Comparison of ENCODE assay signal across 1 cellular context in the genomic region with DNA sequence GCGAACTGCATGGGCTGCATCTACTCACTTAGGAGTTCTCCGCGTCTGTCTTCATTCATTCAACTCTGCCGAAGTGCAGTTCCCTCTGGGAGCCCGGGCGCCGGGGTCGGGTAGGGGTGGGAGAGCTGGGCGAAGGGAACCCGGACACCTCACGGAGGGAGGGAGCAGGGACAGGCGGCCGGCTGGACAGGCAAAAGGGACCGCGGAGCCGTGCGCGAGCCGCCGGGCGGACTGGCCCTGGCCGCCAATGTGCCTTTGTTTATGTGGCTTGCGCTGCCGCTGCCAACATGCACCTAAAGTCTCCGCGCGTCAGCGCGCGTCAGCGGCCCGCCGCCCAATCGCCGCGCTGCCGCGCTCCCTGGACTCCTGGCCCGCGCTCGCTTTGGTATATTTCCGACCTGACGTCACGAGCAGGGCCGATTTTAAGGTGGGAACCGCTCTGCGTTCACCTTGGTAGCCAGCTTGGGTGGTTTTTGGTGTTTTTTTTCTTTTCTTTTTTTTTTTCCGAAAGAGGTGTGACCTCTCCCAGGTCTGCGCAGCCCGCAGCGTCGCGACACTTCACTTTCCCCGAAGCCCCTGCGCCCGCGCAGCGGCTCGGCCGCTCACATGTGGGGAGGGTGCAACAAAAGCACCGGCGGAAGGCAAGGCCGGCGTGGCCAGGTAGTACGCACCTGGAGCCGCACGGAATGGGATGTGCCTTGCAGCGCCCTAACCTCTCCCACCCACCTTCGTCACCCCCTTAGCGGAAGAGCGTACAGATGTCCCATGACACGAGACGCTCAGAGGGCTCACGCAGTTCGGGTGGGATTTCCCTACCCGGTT.
TF ChIP-seq lines count a peak whose summit lies in the region.

TSS of gene NR4A2 (minus strand) at position 270 of the 822 bp plus-strand sequence. CDS start 2,535 bp downstream, outside the sequence.

TF ChIP-seq in K562, 482 proteins besides CTCF, POLR2A, EP300 and RAD21 (continued from another document and continues in another):
- peak; percentile 56; the same call in 1 of the 2 replicates for TF ChIP-seq ZBTB33 (CRISPR knock-in tag; IDR thresholded peaks at IDR 0.05)
- 0 out of 2 replicates have a peak, but pooled peaks have one; percentile 5 for TF ChIP-seq TCF7 (IDR thresholded peaks at IDR 0.05; ENCODE audit: borderline replicate concordance)
- TF ChIP-seq JUND (IDR thresholded peaks at IDR 0.05; ENCODE audit: borderline replicate concordance, low read depth, low read length), result peak; percentile 49; the same call in 1 of the 2 replicates
- TF ChIP-seq JUND (tag; IDR thresholded peaks at IDR 0.05; ENCODE audit: borderline replicate concordance, low read depth, low read length), result peak; percentile 53; the same call in 1 of the 3 replicates
- no peak for TF ChIP-seq XRCC5 (IDR thresholded peaks at IDR 0.05; ENCODE audit: low read depth, low read length)
- TF ChIP-seq ZNF644 (tag; IDR thresholded peaks at IDR 0.05; ENCODE audit: low read depth), result 0 out of 2 replicates have a peak, but pooled peaks have one; percentile 61
- no peak for TF ChIP-seq ARHGAP35 (IDR thresholded peaks at IDR 0.05; ENCODE audit: partially characterized antibody)
- TF ChIP-seq FUS (optimal IDR thresholded peaks at IDR 0.05; ENCODE audit: low read depth, low read length), result peak; percentile 60
- peak; percentile 96 to 97 for TF ChIP-seq FOXK2 (conservative IDR thresholded peaks at IDR 0.05 in 1 of 2, IDR thresholded peaks at IDR 0.05 in 1 of 2; ENCODE audit: low read depth in 2 of 2)
- peak; percentile 49; the same call in 1 of the 2 replicates for TF ChIP-seq ZBTB1 (CRISPR knock-in tag; IDR thresholded peaks at IDR 0.05; ENCODE audit: borderline replicate concordance, low read depth)
- TF ChIP-seq MLX (CRISPR knock-in tag; conservative IDR thresholded peaks at IDR 0.05), result 0 out of 4 replicates have a peak, but pooled peaks of 1 of the 2 experiments have one; percentile 54
- peak; percentile 95 for TF ChIP-seq CREM (IDR thresholded peaks at IDR 0.05; ENCODE audit: low read depth)
- peak; percentile 5; the same call in 1 of the 2 replicates for TF ChIP-seq ZNF263 (CRISPR knock-in tag; IDR thresholded peaks at IDR 0.05; ENCODE audit: borderline replicate concordance)
- TF ChIP-seq, protein P1, sequence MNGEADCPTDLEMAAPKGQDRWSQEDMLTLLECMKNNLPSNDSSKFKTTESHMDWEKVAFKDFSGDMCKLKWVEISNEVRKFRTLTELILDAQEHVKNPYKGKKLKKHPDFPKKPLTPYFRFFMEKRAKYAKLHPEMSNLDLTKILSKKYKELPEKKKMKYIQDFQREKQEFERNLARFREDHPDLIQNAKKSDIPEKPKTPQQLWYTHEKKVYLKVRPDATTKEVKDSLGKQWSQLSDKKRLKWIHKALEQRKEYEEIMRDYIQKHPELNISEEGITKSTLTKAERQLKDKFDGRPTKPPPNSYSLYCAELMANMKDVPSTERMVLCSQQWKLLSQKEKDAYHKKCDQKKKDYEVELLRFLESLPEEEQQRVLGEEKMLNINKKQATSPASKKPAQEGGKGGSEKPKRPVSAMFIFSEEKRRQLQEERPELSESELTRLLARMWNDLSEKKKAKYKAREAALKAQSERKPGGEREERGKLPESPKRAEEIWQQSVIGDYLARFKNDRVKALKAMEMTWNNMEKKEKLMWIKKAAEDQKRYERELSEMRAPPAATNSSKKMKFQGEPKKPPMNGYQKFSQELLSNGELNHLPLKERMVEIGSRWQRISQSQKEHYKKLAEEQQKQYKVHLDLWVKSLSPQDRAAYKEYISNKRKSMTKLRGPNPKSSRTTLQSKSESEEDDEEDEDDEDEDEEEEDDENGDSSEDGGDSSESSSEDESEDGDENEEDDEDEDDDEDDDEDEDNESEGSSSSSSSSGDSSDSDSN (IDR thresholded peaks at IDR 0.05; ENCODE audit: borderline replicate concordance in 1 of 2, low read depth in 2 of 2, low read length in 2 of 2), result peak in 1 of 2 experiments; percentile 33; a peak in 1 of 4 replicates
- no peak for TF ChIP-seq CLOCK (CRISPR knock-in tag; IDR thresholded peaks at IDR 0.05; ENCODE audit: borderline replicate concordance)
- TF ChIP-seq, protein P2, sequence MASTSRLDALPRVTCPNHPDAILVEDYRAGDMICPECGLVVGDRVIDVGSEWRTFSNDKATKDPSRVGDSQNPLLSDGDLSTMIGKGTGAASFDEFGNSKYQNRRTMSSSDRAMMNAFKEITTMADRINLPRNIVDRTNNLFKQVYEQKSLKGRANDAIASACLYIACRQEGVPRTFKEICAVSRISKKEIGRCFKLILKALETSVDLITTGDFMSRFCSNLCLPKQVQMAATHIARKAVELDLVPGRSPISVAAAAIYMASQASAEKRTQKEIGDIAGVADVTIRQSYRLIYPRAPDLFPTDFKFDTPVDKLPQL (IDR thresholded peaks at IDR 0.05; ENCODE audit: extremely low read depth, insufficient read length), result peak; percentile 10
- no peak for TF ChIP-seq ZBTB5 (IDR thresholded peaks at IDR 0.05)
- TF ChIP-seq ZNF444 (CRISPR knock-in tag; IDR thresholded peaks at IDR 0.05), result no peak
- 0 out of 2 replicates have a peak, but pooled peaks have one; percentile 11 for TF ChIP-seq DIDO1 (tag; IDR thresholded peaks at IDR 0.05; ENCODE audit: low read depth)
- TF ChIP-seq HMGN3 (IDR thresholded peaks at IDR 0.05; ENCODE audit: borderline replicate concordance, extremely low read depth, insufficient read length, low read depth, low read length), result peak; percentile 95
- no peak for TF ChIP-seq ZKSCAN3 (CRISPR knock-in tag; IDR thresholded peaks at IDR 0.05)
- TF ChIP-seq KLF13 (tag; IDR thresholded peaks at IDR 0.05; ENCODE audit: borderline replicate concordance, low read depth), result 0 out of 2 replicates have a peak, but pooled peaks have one; percentile 13
- TF ChIP-seq NCOA6 (IDR thresholded peaks at IDR 0.05), result no peak
- peak; percentile 62 for TF ChIP-seq RBM22 (IDR thresholded peaks at IDR 0.05; ENCODE audit: low read depth, low read length, poor library complexity, severe bottlenecking)
- TF ChIP-seq, protein P3, sequence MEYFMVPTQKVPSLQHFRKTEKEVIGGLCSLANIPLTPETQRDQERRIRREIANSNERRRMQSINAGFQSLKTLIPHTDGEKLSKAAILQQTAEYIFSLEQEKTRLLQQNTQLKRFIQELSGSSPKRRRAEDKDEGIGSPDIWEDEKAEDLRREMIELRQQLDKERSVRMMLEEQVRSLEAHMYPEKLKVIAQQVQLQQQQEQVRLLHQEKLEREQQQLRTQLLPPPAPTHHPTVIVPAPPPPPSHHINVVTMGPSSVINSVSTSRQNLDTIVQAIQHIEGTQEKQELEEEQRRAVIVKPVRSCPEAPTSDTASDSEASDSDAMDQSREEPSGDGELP (CRISPR knock-in tag; IDR thresholded peaks at IDR 0.05; ENCODE audit: borderline replicate concordance), result peak; percentile 63
- 0 out of 2 replicates have a peak, but pooled peaks have one; percentile 27 for TF ChIP-seq ZNF764 (CRISPR knock-in tag; IDR thresholded peaks at IDR 0.05; ENCODE audit: low read depth)
- TF ChIP-seq RBFOX2 (IDR thresholded peaks at IDR 0.05; ENCODE audit: low read depth, low read length), result peak; percentile 96
- TF ChIP-seq PRDM10 (IDR thresholded peaks at IDR 0.05; ENCODE audit: partially characterized antibody), result peak; percentile 71
- TF ChIP-seq ZNF551 (CRISPR knock-in tag; IDR thresholded peaks at IDR 0.05), result no peak
- no peak for TF ChIP-seq RBM17 (IDR thresholded peaks at IDR 0.05; ENCODE audit: borderline replicate concordance, low read depth, low read length)
- no peak for TF ChIP-seq PATZ1 (CRISPR knock-in tag; IDR thresholded peaks at IDR 0.05; ENCODE audit: borderline replicate concordance)
